ENCODE assay signal across 44 cellular contexts in genomic region chr6:138237463-138237862, GRCh38. TPM values are rescaled to one million over a fixed set of nuclear protein-coding genes. Genes with fewer than 3 reads are reported as not detected.
"Had no signal": no experiment of that assay in that cellular context is flagged by ENCODE, and none has a peak within 500 bp of the region (broad histone marks: within the 10 kb centered on the region; RNA-seq: fewer than 3 reads in every experiment).

No MANE protein-coding gene starts in this region.

- H3K4me1 ChIP-seq: adrenal gland, gastroesophageal sphincter, heart right ventricle had no signal

- H3K9me3 Mint-ChIP-seq: activated B cell treated with CpG ODN at 0.5 μM for 24 hours; activated naive CD4-positive, alpha-beta T cell treated with anti-CD3 and anti-CD28 coated beads for 36 hours; activated naive CD4-positive, alpha-beta T cell treated with anti-CD3 and anti-CD28 coated beads, Interleukin-2, amount 50 U/mL, for 24 hours; activated naive CD8-positive, alpha-beta T cell treated with anti-CD3 and anti-CD28 coated beads for 36 hours; activated naive CD8-positive, alpha-beta T cell treated with anti-CD3 and anti-CD28 coated beads, Interleukin-2, amount 50 U/mL, for 24 hours; activated T-helper 1 cell treated with anti-CD3 and anti-CD28 coated beads, Interleukin-12 subunit alpha, Interleukin-12 subunit beta, Interleukin-2, Interleukin-4 antibody, amounts not matched to agents 30 ng/mL and 10 ng/mL and 1 ng/mL, durations not matched to agents 14 hours and 24 hours and 36 hours; activated T-helper 2 cell treated with anti-CD3 and anti-CD28 coated beads, Interferon-gamma antibody, Interleukin-2, Interleukin-4, amounts not matched to agents 10 μg/mL and 5 μg/mL and 100 μg/mL, durations not matched to agents 14 hours and 24 hours and 36 hours; effector memory CD8-positive, alpha-beta T cell; T-helper 2 cell treated with Interferon-gamma antibody and Interleukin-4, amounts not matched to agents 5 μg/mL and 100 μg/mL, for 36 hours had no signal

- H3K36me3 ChIP-seq: adrenal gland, esophagus squamous epithelium, gastroesophageal sphincter, heart right ventricle had no signal

- H3K27me3 ChIP-seq: body of pancreas, gastroesophageal sphincter, heart right ventricle had no signal

- H3K4me3 ChIP-seq: adrenal gland, body of pancreas, esophagus squamous epithelium, gastroesophageal sphincter, heart right ventricle had no signal

- H3K9me3 ChIP-seq: adrenal gland, body of pancreas, esophagus squamous epithelium, gastroesophageal sphincter, heart right ventricle had no signal

- H3K4me3 Mint-ChIP-seq: activated B cell treated with CpG ODN at 0.5 μM for 24 hours; activated CD8-positive, alpha-beta memory T cell treated with anti-CD3 and anti-CD28 coated beads, Interleukin-2, amount 10 ng/mL, durations not matched to agents 7 days and 5 days; activated CD8-positive, alpha-beta T cell treated with anti-CD3 and anti-CD28 coated beads, Interleukin-2, amount 10 ng/mL, durations not matched to agents 7 days and 5 days; activated naive CD4-positive, alpha-beta T cell treated with anti-CD3 and anti-CD28 coated beads for 36 hours; activated naive CD4-positive, alpha-beta T cell treated with anti-CD3 and anti-CD28 coated beads, Interleukin-2, amount 50 U/mL, for 24 hours; activated naive CD8-positive, alpha-beta T cell treated with anti-CD3 and anti-CD28 coated beads for 36 hours; activated naive CD8-positive, alpha-beta T cell treated with anti-CD3 and anti-CD28 coated beads, Interleukin-2, amount 50 U/mL, for 24 hours; activated T-helper 1 cell treated with anti-CD3 and anti-CD28 coated beads, Interleukin-12 subunit alpha, Interleukin-12 subunit beta, Interleukin-2, Interleukin-4 antibody, amounts not matched to agents 30 ng/mL and 10 ng/mL and 1 ng/mL, durations not matched to agents 14 hours and 24 hours and 36 hours; effector memory CD8-positive, alpha-beta T cell; T-helper 17 cell; T-helper 2 cell treated with Interferon-gamma antibody and Interleukin-4, amounts not matched to agents 5 μg/mL and 100 μg/mL, for 36 hours had no signal

- FAIRE-seq: colon, endometrium, endothelial cell of umbilical vein had no signal

- H3K4me1 Mint-ChIP-seq: activated CD8-positive, alpha-beta memory T cell treated with anti-CD3 and anti-CD28 coated beads, Interleukin-2, amount 10 ng/mL, durations not matched to agents 7 days and 5 days; activated naive CD4-positive, alpha-beta T cell treated with anti-CD3 and anti-CD28 coated beads, Interleukin-2, amount 50 U/mL, for 24 hours; activated naive CD8-positive, alpha-beta T cell treated with anti-CD3 and anti-CD28 coated beads for 36 hours; activated naive CD8-positive, alpha-beta T cell treated with anti-CD3 and anti-CD28 coated beads, Interleukin-2, amount 50 U/mL, for 24 hours; T-helper 17 cell had no signal

- H3K27ac Mint-ChIP-seq: activated B cell treated with CpG ODN at 0.5 μM for 24 hours; activated CD8-positive, alpha-beta memory T cell treated with anti-CD3 and anti-CD28 coated beads, Interleukin-2, amount 10 ng/mL, durations not matched to agents 7 days and 5 days; activated CD8-positive, alpha-beta T cell treated with anti-CD3 and anti-CD28 coated beads, Interleukin-2, amount 10 ng/mL, durations not matched to agents 7 days and 5 days; activated naive CD4-positive, alpha-beta T cell treated with anti-CD3 and anti-CD28 coated beads for 36 hours; activated naive CD4-positive, alpha-beta T cell treated with anti-CD3 and anti-CD28 coated beads, Interleukin-2, amount 50 U/mL, for 24 hours; activated naive CD8-positive, alpha-beta T cell treated with anti-CD3 and anti-CD28 coated beads for 36 hours; activated naive CD8-positive, alpha-beta T cell treated with anti-CD3 and anti-CD28 coated beads, Interleukin-2, amount 50 U/mL, for 24 hours; activated T-helper 1 cell treated with anti-CD3 and anti-CD28 coated beads, Interleukin-12 subunit alpha, Interleukin-12 subunit beta, Interleukin-2, Interleukin-4 antibody, amounts not matched to agents 30 ng/mL and 10 ng/mL and 1 ng/mL, durations not matched to agents 14 hours and 24 hours and 36 hours; activated T-helper 2 cell treated with anti-CD3 and anti-CD28 coated beads, Interferon-gamma antibody, Interleukin-2, Interleukin-4, amounts not matched to agents 10 μg/mL and 5 μg/mL and 100 μg/mL, durations not matched to agents 14 hours and 24 hours and 36 hours; effector memory CD8-positive, alpha-beta T cell; T-helper 17 cell; T-helper 2 cell treated with Interferon-gamma antibody and Interleukin-4, amounts not matched to agents 5 μg/mL and 100 μg/mL, for 36 hours had no signal

- DNase-seq: activated B cell treated with CpG ODN at 0.5 μM for 24 hours; activated CD4-positive, alpha-beta T cell treated with anti-CD3 and anti-CD28 coated beads for 48 hours; activated CD4-positive, alpha-beta T cell treated with anti-CD3 and anti-CD28 coated beads, Interleukin-2, amount 50 U/mL, for 1 hour; activated CD4-positive, alpha-beta T cell treated with anti-CD3 and anti-CD28 coated beads, Interleukin-2, amount 50 U/mL, for 48 hours; activated CD8-positive, alpha-beta memory T cell treated with anti-CD3 and anti-CD28 coated beads, Interleukin-2, amount 10 ng/mL, durations not matched to agents 7 days and 5 days; activated CD8-positive, alpha-beta memory T cell treated with anti-CD3 and anti-CD28 coated beads, Interleukin-2, amount 50 U/mL, for 4 hours; activated CD8-positive, alpha-beta T cell treated with anti-CD3 and anti-CD28 coated beads, Interleukin-2, amount 10 ng/mL, durations not matched to agents 7 days and 5 days; activated effector memory CD4-positive, alpha-beta T cell treated with anti-CD3 and anti-CD28 coated beads, Interleukin-2, amount 50 U/mL, for 16 hours; activated naive CD4-positive, alpha-beta T cell treated with anti-CD3 and anti-CD28 coated beads for 36 hours; activated naive CD8-positive, alpha-beta T cell treated with anti-CD3 and anti-CD28 coated beads for 36 hours; activated naive CD8-positive, alpha-beta T cell treated with anti-CD3 and anti-CD28 coated beads, Interleukin-2, amount 50 U/mL, for 24 hours; activated T-cell treated with anti-CD3 and anti-CD28 coated beads, Interleukin-2, amount 50 U/mL, for 1 hour; activated T-cell treated with anti-CD3 and anti-CD28 coated beads, Interleukin-2, amount 50 U/mL, for 48 hours; adrenal gland; amygdala; aorta; body of pancreas; caudate nucleus; cortex of kidney; dermis blood vessel endothelial cell; effector CD4-positive, alpha-beta T cell; effector memory CD8-positive, alpha-beta T cell; esophagus squamous epithelium; foreskin melanocyte; heart right ventricle; T-helper 1 cell; T-helper 17 cell; T1000 had no signal

- H3K27ac ChIP-seq: adrenal gland, epithelial cell of prostate, esophagus squamous epithelium, gastroesophageal sphincter, heart right ventricle had no signal

- H3K36me3 Mint-ChIP-seq: activated CD8-positive, alpha-beta memory T cell treated with anti-CD3 and anti-CD28 coated beads, Interleukin-2, amount 10 ng/mL, durations not matched to agents 7 days and 5 days; activated naive CD4-positive, alpha-beta T cell treated with anti-CD3 and anti-CD28 coated beads, Interleukin-2, amount 50 U/mL, for 24 hours; activated naive CD8-positive, alpha-beta T cell treated with anti-CD3 and anti-CD28 coated beads for 36 hours had no signal

- ATAC-seq: activated CD4-positive, CD25-positive, alpha-beta regulatory T cell treated with anti-CD3 and anti-CD28 coated beads, Interleukin-2, amount 50 U/mL, for 24 hours; activated CD8-positive, alpha-beta memory T cell treated with anti-CD3 and anti-CD28 coated beads, Interleukin-2, amount 10 ng/mL, durations not matched to agents 7 days and 5 days; activated CD8-positive, alpha-beta T cell treated with anti-CD3 and anti-CD28 coated beads, Interleukin-2, amount 10 ng/mL, durations not matched to agents 7 days and 5 days; activated naive CD8-positive, alpha-beta T cell treated with anti-CD3 and anti-CD28 coated beads, Interleukin-2, amount 50 U/mL, for 24 hours; body of pancreas; effector memory CD8-positive, alpha-beta T cell; gastroesophageal sphincter; heart right ventricle; T-helper 17 cell had no signal

RNA-seq across cellular contexts. Expression of gene PBOV1, which starts 19.2 kb away (rescaled TPM):
- total RNA-seq: activated B cell treated with CpG ODN at 0.5 μM for 24 hours; activated CD8-positive, alpha-beta memory T cell treated with anti-CD3 and anti-CD28 coated beads for 36 hours; activated CD8-positive, alpha-beta memory T cell treated with anti-CD3 and anti-CD28 coated beads, Interleukin-2, amount 10 ng/mL, durations not matched to agents 7 days and 5 days; activated CD8-positive, alpha-beta T cell treated with anti-CD3 and anti-CD28 coated beads, Interleukin-2, amount 10 ng/mL, durations not matched to agents 7 days and 5 days; activated naive CD4-positive, alpha-beta T cell treated with anti-CD3 and anti-CD28 coated beads for 36 hours; activated naive CD8-positive, alpha-beta T cell treated with anti-CD3 and anti-CD28 coated beads for 36 hours; activated T-helper 1 cell treated with anti-CD3 and anti-CD28 coated beads, Interleukin-12 subunit alpha, Interleukin-12 subunit beta, Interleukin-2, Interleukin-4 antibody, amounts not matched to agents 30 ng/mL and 10 ng/mL and 1 ng/mL, durations not matched to agents 14 hours and 24 hours and 36 hours; activated T-helper 2 cell treated with anti-CD3 and anti-CD28 coated beads, Interferon-gamma antibody, Interleukin-2, Interleukin-4, amounts not matched to agents 10 μg/mL and 5 μg/mL and 100 μg/mL, durations not matched to agents 14 hours and 24 hours and 36 hours; adrenal gland; aorta; body of pancreas; chondrocyte; dermis blood vessel endothelial cell; endothelial cell of umbilical vein; esophagus squamous epithelium; fibroblast of lung; fibroblast of villous mesenchyme; gastroesophageal sphincter; glomerular endothelial cell; heart right ventricle; T-helper 17 cell had no signal
- polyA plus RNA-seq: adrenal gland, aorta, endothelial cell of umbilical vein, esophagus, fibroblast of lung, heart right ventricle had no signal
